ENCODE assay signal across 18 cellular contexts in genomic region chr10:79123547-79123963, GRCh38. TPM values are rescaled to one million over a fixed set of nuclear protein-coding genes. Genes with fewer than 3 reads are reported as not detected.
DNase-seq lines count a peak whose midpoint lies in the region; ATAC-seq and TF ChIP-seq lines count a peak whose summit lies in the region.
"Had no signal": no experiment of that assay in that cellular context is flagged by ENCODE, and none has a peak within 500 bp of the region (broad histone marks: within the 10 kb centered on the region; RNA-seq: fewer than 3 reads in every experiment).

No MANE protein-coding gene starts in this region.

- H3K4me3 ChIP-seq in endodermal cell (ENCODE audit: low read length) (no peak overlapping the region), PC-9 (no peak overlapping the region)

- POLR2A ChIA-PET in PC-9 (lab: Charles Lee; ENCODE audit: unreplicated experiment): no interaction called here

- H3K36me3 Mint-ChIP-seq in endodermal cell (ENCODE audit: low read depth) (peaks cover 36% of the 10 kb centered on the region), progenitor cell of endocrine pancreas (ENCODE audit: insufficient read depth) (peaks cover 8% of the 10 kb centered on the region)
- H3K36me3 Mint-ChIP-seq: activated CD8-positive, alpha-beta memory T cell treated with anti-CD3 and anti-CD28 coated beads, Interleukin-2, amount 10 ng/mL, durations not matched to agents 7 days and 5 days; stimulated activated memory B cell treated with anti-CD40 and anti-IgM and Interleukin-4, amounts not matched to agents 10 μg/mL and 1 μg/mL and 100 μg/mL, for 72 hours had no signal

- TF ChIP-seq CTCF in endodermal cell (conservative IDR thresholded peaks at IDR 0.05): no peak
- TF ChIP-seq CTCF in progenitor cell of endocrine pancreas (IDR thresholded peaks at IDR 0.05; ENCODE audit: unreplicated experiment): no peak
- no peak for TF ChIP-seq CTCF in PC-9 (conservative IDR thresholded peaks at IDR 0.05)

- H3K4me1 ChIP-seq in endodermal cell (ENCODE audit: control insufficient read depth, insufficient read depth, low read length) (peaks cover 8% of the 10 kb centered on the region), PC-9 (replicated peaks; ENCODE audit: insufficient read depth) (peaks cover 41% of the 10 kb centered on the region)

- no peaks in the 10 kb centered on the region for H3K9me3 ChIP-seq in endodermal cell (ENCODE audit: control insufficient read depth, low read length)
- no peaks in the 10 kb centered on the region for H3K9me3 ChIP-seq in PC-9 (ENCODE audit: insufficient read depth, low read depth)

- DNase-seq in GF-D8 (lab: John Stamatoyannopoulos, UW): peak; percentile 26
- peak; percentile 13 for DNase-seq in NCI-H82 treated with DMSO at 0.1 percent for 48 hours (lab: John Stamatoyannopoulos, UW; ENCODE audit: unreplicated experiment)
- no peak for DNase-seq in endodermal cell
- no peak for DNase-seq in progenitor cell of endocrine pancreas (ENCODE audit: low spot score, unreplicated experiment)
- DNase-seq in stimulated activated CD4-positive, alpha-beta T cell treated with anti-CD3 and anti-CD28 coated beads, Interleukin-4, amount 100 ng/mL, for 24 hours: no peak
- DNase-seq in NCI-H187 treated with DMSO at 0.1 percent for 48 hours (lab: John Stamatoyannopoulos, UW): no peak
- DNase-seq in PC-9: no peak
- DNase-seq: activated CD4-positive, CD25-positive, alpha-beta regulatory T cell; activated CD8-positive, alpha-beta memory T cell treated with anti-CD3 and anti-CD28 coated beads, Interleukin-2, amount 10 ng/mL, durations not matched to agents 7 days and 5 days; activated gamma-delta T cell treated with Interleukin-2 at 50 U/mL for 16 hours; DMS79 treated with DMSO at 0.1 percent for 48 hours; KBM-7; NCI-H1436 treated with DMSO at 0.1 percent for 48 hours; NCI-H510A had no signal

- no peak overlapping the region for H3K27ac ChIP-seq in endodermal cell (ENCODE audit: low read depth, low read length)
- H3K27ac ChIP-seq in PC-9: no peak overlapping the region

- no peaks in the 10 kb centered on the region for H3K9me3 Mint-ChIP-seq in endodermal cell
- H3K9me3 Mint-ChIP-seq in progenitor cell of endocrine pancreas (ENCODE audit: low read depth): no peaks in the 10 kb centered on the region
- H3K9me3 Mint-ChIP-seq: neural crest cell; stimulated activated memory B cell treated with anti-CD40 and anti-IgM and Interleukin-4, amounts not matched to agents 10 μg/mL and 1 μg/mL and 100 μg/mL, for 72 hours had no signal

- H3K4me1 Mint-ChIP-seq in endodermal cell: peaks cover 21% of the 10 kb centered on the region
- H3K4me1 Mint-ChIP-seq in progenitor cell of endocrine pancreas (ENCODE audit: low read depth): peaks cover 15% of the 10 kb centered on the region
- H3K4me1 Mint-ChIP-seq: activated CD8-positive, alpha-beta memory T cell treated with anti-CD3 and anti-CD28 coated beads, Interleukin-2, amount 10 ng/mL, durations not matched to agents 7 days and 5 days; stimulated activated memory B cell treated with anti-CD40 and anti-IgM and Interleukin-4, amounts not matched to agents 10 μg/mL and 1 μg/mL and 100 μg/mL, for 72 hours had no signal

- H3K9ac ChIP-seq in endodermal cell (ENCODE audit: extremely low read depth, low read length, poor library complexity, severe bottlenecking): no peak overlapping the region

- H3K36me3 ChIP-seq in endodermal cell (ENCODE audit: control insufficient read depth, insufficient read depth, low read length) (peaks cover 61% of the 10 kb centered on the region), PC-9 (ENCODE audit: low read depth) (peaks cover 3% of the 10 kb centered on the region; the same call in 1 of the 2 replicates)

- no peaks in the 10 kb centered on the region for H3K27me3 Mint-ChIP-seq in endodermal cell (ENCODE audit: insufficient read depth)
- no peaks in the 10 kb centered on the region for H3K27me3 Mint-ChIP-seq in progenitor cell of endocrine pancreas
- H3K27me3 Mint-ChIP-seq: activated CD8-positive, alpha-beta memory T cell treated with anti-CD3 and anti-CD28 coated beads, Interleukin-2, amount 10 ng/mL, durations not matched to agents 7 days and 5 days had no signal

- peaks cover 41% of the 10 kb centered on the region for H3F3A ChIP-seq in PC-9 (ENCODE audit: insufficient read depth, low read depth)

- no TSS peak for BruUV-seq in PC-9 (replicated peaks; lab: Mats Ljungman, UMichigan)

- no peaks in the 10 kb centered on the region for H3K9me2 ChIP-seq in PC-9 (ENCODE audit: insufficient read depth)

- H4K20me1 ChIP-seq in PC-9 (ENCODE audit: insufficient read depth): peaks cover 28% of the 10 kb centered on the region

- no peaks in the 10 kb centered on the region for H3K27me3 ChIP-seq in endodermal cell (ENCODE audit: control insufficient read depth, insufficient read depth, low read length, poor library complexity, severe bottlenecking)
- no peaks in the 10 kb centered on the region for H3K27me3 ChIP-seq in PC-9 (ENCODE audit: insufficient read depth, low read depth)

- no peak for ATAC-seq in HG03108 (IDR thresholded peaks at IDR 0.05; ENCODE audit: unreplicated experiment)
- ATAC-seq: activated CD8-positive, alpha-beta memory T cell treated with anti-CD3 and anti-CD28 coated beads, Interleukin-2, amount 10 ng/mL, durations not matched to agents 7 days and 5 days; sciatic nerve; stimulated activated memory B cell treated with anti-CD40 and anti-IgM and Interleukin-4, amounts not matched to agents 10 μg/mL and 1 μg/mL and 100 μg/mL, for 72 hours had no signal

- H3K79me2 ChIP-seq in PC-9 (ENCODE audit: low read depth): peaks cover 7% of the 10 kb centered on the region; the same call in 1 of the 2 replicates

- no peak overlapping the region for H2AFZ ChIP-seq in PC-9

- H3K4me2 ChIP-seq in PC-9: no peak overlapping the region

- H3K27ac Mint-ChIP-seq in endodermal cell: peak overlapping the region; percentile 76
- peak overlapping the region; percentile 24 for H3K27ac Mint-ChIP-seq in progenitor cell of endocrine pancreas
- H3K27ac Mint-ChIP-seq: stimulated activated memory B cell treated with anti-CD40 and anti-IgM and Interleukin-4, amounts not matched to agents 10 μg/mL and 1 μg/mL and 100 μg/mL, for 72 hours had no signal

- CTCF ChIA-PET in PC-9 (lab: Charles Lee): no interaction called here

- WGBS in endodermal cell (ENCODE audit: insufficient coverage in 1 of 2, insufficient read length in 1 of 2), 2 experiments: 93 to 96% methylated on average over 4 to 8 of the region's 8 CpGs

- H3K4me3 Mint-ChIP-seq in endodermal cell (no peak overlapping the region), progenitor cell of endocrine pancreas (ENCODE audit: low read depth) (no peak overlapping the region)
- H3K4me3 Mint-ChIP-seq: activated CD8-positive, alpha-beta memory T cell treated with anti-CD3 and anti-CD28 coated beads, Interleukin-2, amount 10 ng/mL, durations not matched to agents 7 days and 5 days; neural crest cell; stimulated activated memory B cell treated with anti-CD40 and anti-IgM and Interleukin-4, amounts not matched to agents 10 μg/mL and 1 μg/mL and 100 μg/mL, for 72 hours had no signal

- intact Hi-C loops in PC-9 (cut with micrococcal nuclease; ENCODE audit: unreplicated experiment): no loop called here

RNA-seq across cellular contexts. Expression of gene ZMIZ1, which starts 54.8 kb away (rescaled TPM):
- total RNA-seq in endodermal cell (10 to 100 TPM; 65.3 to 67.5 TPM), progenitor cell of endocrine pancreas (81.6 and 85.2 TPM in 2 replicates), PC-9 (2021) (47.6 and 48.5 TPM in 2 replicates)
- 77.5 TPM for polyA plus RNA-seq in endodermal cell (2013, experiment 1 of 2)
- 68.6 TPM for polyA plus RNA-seq in endodermal cell (2013, experiment 2 of 2)

Comparison
In these comparisons a context has a peak if more than half of its experiments do, and no peak if none do; other contexts are left out.
1. DNase-seq: peak in GF-D8 (single experiment) and NCI-H82 treated with DMSO at 0.1 percent for 48 hours (single experiment); none in endodermal cell (single experiment), progenitor cell of endocrine pancreas (single experiment), stimulated activated CD4-positive, alpha-beta T cell treated with anti-CD3 and anti-CD28 coated beads, Interleukin-4, amount 100 ng/mL, for 24 hours (single experiment), NCI-H187 treated with DMSO at 0.1 percent for 48 hours (single experiment) and PC-9 (0 of 2).